In genomic region chr5:124986667-124987066, GRCh38 we compare ENCODE assay signal across 31 cellular contexts.
DNase-seq lines count a peak whose midpoint lies in the region; ATAC-seq and TF ChIP-seq lines count a peak whose summit lies in the region.
"Had no signal": no experiment of that assay in that cellular context is flagged by ENCODE, and none has a peak within 500 bp of the region (broad histone marks: within the 10 kb centered on the region; RNA-seq: fewer than 3 reads in every experiment).

No MANE protein-coding gene starts in this region.

- POLR2A ChIA-PET in CD8-positive, alpha-beta T cell (lab: Charles Lee), result no interaction called here

- H3K27me3 Mint-ChIP-seq in CD8-positive, alpha-beta T cell (ENCODE audit: low read depth), result no peaks in the 10 kb centered on the region
- H3K27me3 Mint-ChIP-seq: activated CD4-positive, alpha-beta T cell treated with anti-CD3 and anti-CD28 coated beads, Interleukin-2, amount 10 ng/mL, durations not matched to agents 24 days and 14 days had no signal

- peak overlapping the region; percentile 35 for H3K4me2 ChIP-seq in mammary epithelial cell (ENCODE audit: insufficient read depth, low read depth, low read length)

- H3K4me1 Mint-ChIP-seq in CD8-positive, alpha-beta T cell (ENCODE audit: low read depth), result no peaks in the 10 kb centered on the region
- H3K4me1 Mint-ChIP-seq: activated CD4-positive, alpha-beta T cell treated with anti-CD3 and anti-CD28 coated beads, Interleukin-2, amount 10 ng/mL, durations not matched to agents 24 days and 14 days had no signal

- in situ Hi-C loops in mammary epithelial cell (cut with MboI; ENCODE audit: low sequenced_read_pairs in 2 of 2), result no loop called here

- CTCF ChIA-PET in mammary epithelial cell (lab: Charles Lee; ENCODE audit: low non-redundant PET), result no interaction called here
- CTCF ChIA-PET in CD8-positive, alpha-beta T cell (lab: Charles Lee), result no interaction called here

- BruUV-seq in mammary epithelial cell (replicated peaks; lab: Mats Ljungman, UMichigan), result no TSS peak

- peak; percentile 52 for ATAC-seq in left lobe of liver
- no peak for ATAC-seq in CD8-positive, alpha-beta T cell
- ATAC-seq: mucosa of descending colon had no signal

- H3K9me3 Mint-ChIP-seq in CD8-positive, alpha-beta T cell, result peaks cover 5% of the 10 kb centered on the region
- H3K9me3 Mint-ChIP-seq: activated CD4-positive, alpha-beta T cell treated with anti-CD3 and anti-CD28 coated beads, Interleukin-2, amount 10 ng/mL, durations not matched to agents 24 days and 14 days had no signal

- no peak overlapping the region for H3K4me3 Mint-ChIP-seq in CD8-positive, alpha-beta T cell
- H3K4me3 Mint-ChIP-seq: activated CD4-positive, alpha-beta T cell treated with anti-CD3 and anti-CD28 coated beads, Interleukin-2, amount 10 ng/mL, durations not matched to agents 24 days and 14 days; HFFc6 had no signal

- H3K4me3 ChIP-seq in mammary epithelial cell (replicated peaks in 1 of 3; ENCODE audit: insufficient read depth in 1 of 3, low read depth in 2 of 3, low read length in 3 of 3), result no peak overlapping the region
- H3K4me3 ChIP-seq in CD8-positive, alpha-beta T cell (ENCODE audit: low read depth, low read length), result no peak overlapping the region
- H3K4me3 ChIP-seq: dorsolateral prefrontal cortex, lung, mucosa of descending colon, ovary, stomach, tibial artery had no signal

- intact Hi-C loops in mammary epithelial cell (cut with micrococcal nuclease), result loop anchor here (10.0 kb wide), 1 partner anchor 242 kb away; the partner anchor contains the start of gene ZNF608
- intact Hi-C loops in CD8-positive, alpha-beta T cell (cut with DNase I, micrococcal nuclease), result no loop called here

- dilution Hi-C loops in mammary epithelial cell (cut with HindIII; ENCODE audit: low sequenced_read_pairs), result no loop called here

- H3K79me2 ChIP-seq in mammary epithelial cell (ENCODE audit: insufficient read depth, low read length), result no peaks in the 10 kb centered on the region

- TF ChIP-seq CTCF in mammary epithelial cell (conservative IDR thresholded peaks at IDR 0.05 in 1 of 2, IDR thresholded peaks at IDR 0.05 in 1 of 2; ENCODE audit: extremely low read depth in 1 of 2, insufficient read depth in 1 of 2, low read depth in 1 of 2, low read length in 2 of 2), result no peak
- no peak for TF ChIP-seq CTCF in CD8-positive, alpha-beta T cell (IDR thresholded peaks at IDR 0.05)

- no peak overlapping the region for H3K27ac Mint-ChIP-seq in CD8-positive, alpha-beta T cell
- H3K27ac Mint-ChIP-seq: activated CD4-positive, alpha-beta T cell treated with anti-CD3 and anti-CD28 coated beads, Interleukin-2, amount 10 ng/mL, durations not matched to agents 24 days and 14 days; HFFc6 had no signal

- no peaks in the 10 kb centered on the region for H3K36me3 Mint-ChIP-seq in CD8-positive, alpha-beta T cell

- 7% methylated on average over 3 of the region's 3 CpGs for WGBS in mammary epithelial cell (ENCODE audit: low coverage, missing lambda C conversion rate)

- H3K36me3 ChIP-seq in mammary epithelial cell (ENCODE audit: insufficient read depth, low read length), result no peaks in the 10 kb centered on the region
- H3K36me3 ChIP-seq in CD8-positive, alpha-beta T cell (ENCODE audit: insufficient read depth, low read length), result no peaks in the 10 kb centered on the region
- H3K36me3 ChIP-seq: ovary, stomach, tibial artery, WERI-Rb-1 had no signal

- H3K27me3 ChIP-seq in mammary epithelial cell (ENCODE audit: insufficient read depth, low read length), result no peaks in the 10 kb centered on the region
- no peaks in the 10 kb centered on the region for H3K27me3 ChIP-seq in CD8-positive, alpha-beta T cell (ENCODE audit: insufficient read depth, low read length)
- H3K27me3 ChIP-seq: dorsolateral prefrontal cortex, ovary, stomach, tibial artery had no signal

- peaks cover 18% of the 10 kb centered on the region for H3K4me1 ChIP-seq in mammary epithelial cell (ENCODE audit: insufficient read depth, low read length)
- H3K4me1 ChIP-seq in CD8-positive, alpha-beta T cell (ENCODE audit: insufficient read depth, low read length), result no peaks in the 10 kb centered on the region
- H3K4me1 ChIP-seq: tibial artery had no signal

- H3K9me3 ChIP-seq in mammary epithelial cell (replicated peaks; ENCODE audit: insufficient read depth, low read length), result no peaks in the 10 kb centered on the region
- no peaks in the 10 kb centered on the region for H3K9me3 ChIP-seq in CD8-positive, alpha-beta T cell (ENCODE audit: low read length)

- peak overlapping the region; percentile 43 for H3K27ac ChIP-seq in mammary epithelial cell (ENCODE audit: insufficient read depth, low read depth, low read length)
- H3K27ac ChIP-seq in CD8-positive, alpha-beta T cell (ENCODE audit: low read depth, low read length), result no peak overlapping the region
- H3K27ac ChIP-seq: dorsolateral prefrontal cortex, HL-60, ovary, stomach, tibial artery, WERI-Rb-1 had no signal

- H4K20me1 ChIP-seq in mammary epithelial cell (ENCODE audit: insufficient read depth, low read length), result no peaks in the 10 kb centered on the region

- H3K9ac ChIP-seq in mammary epithelial cell (ENCODE audit: insufficient read depth, low read length), result no peak overlapping the region

- DNase-seq in NOMO-1 treated with DMSO at 0.1 percent for 48 hours (lab: John Stamatoyannopoulos, UW; ENCODE audit: unreplicated experiment) (peak; percentile 4), NOMO-1 treated with dmso at 0.1 percent for 144 hours (lab: John Stamatoyannopoulos, UW; ENCODE audit: unreplicated experiment) (no peak), MV-4-11 (lab: John Stamatoyannopoulos, UW) (peak; percentile 35), mammary epithelial cell (peak; percentile 81), left lobe of liver (ENCODE audit: low spot score) (no peak), glomerular visceral epithelial cell (ENCODE audit: extremely low spot score) (no peak), NCI-H82 treated with DMSO at 0.1 percent for 48 hours (lab: John Stamatoyannopoulos, UW; ENCODE audit: unreplicated experiment) (no peak)
- no peak for DNase-seq in CD8-positive, alpha-beta T cell
- DNase-seq: 8988T; activated CD4-positive, alpha-beta T cell treated with anti-CD3 and anti-CD28 coated beads, Interleukin-2, amount 10 ng/mL, durations not matched to agents 24 days and 14 days; activated gamma-delta T cell; activated T-cell treated with anti-CD3 and anti-CD28 coated beads, Interleukin-2, amount 50 U/mL, for 1 hour; dorsolateral prefrontal cortex; glutamatergic neuron; HFFc6; kidney glomerular epithelial cell; mucosa of descending colon; NCI-H2029 treated with DMSO at 0.1 percent for 48 hours; NCI-H2227 treated with DMSO at 0.1 percent for 48 hours; NCI-H774; OCI-M1; ovary; retina; SHP77; small intestine; stimulated activated CD4-positive, alpha-beta T cell treated with anti-CD3 and anti-CD28 coated beads, Interleukin-2, amount 100 ng/mL, for 24 hours; stomach; tibial artery; WERI-Rb-1 had no signal

- no peak overlapping the region for H2AFZ ChIP-seq in mammary epithelial cell (ENCODE audit: low read depth, low read length)

Comparison
In these comparisons a context has a peak if more than half of its experiments do, and no peak if none do; other contexts are left out.
1. DNase-seq: peak in NOMO-1 treated with DMSO at 0.1 percent for 48 hours (single experiment), MV-4-11 (single experiment) and mammary epithelial cell (single experiment); none in NOMO-1 treated with dmso at 0.1 percent for 144 hours (single experiment), left lobe of liver (single experiment), CD8-positive, alpha-beta T cell (0 of 7), glomerular visceral epithelial cell (single experiment) and NCI-H82 treated with DMSO at 0.1 percent for 48 hours (single experiment).